Comparison of ENCODE assay signal across 24 cellular contexts in genomic region chr6:168281826-168282225, GRCh38. TPM values are rescaled to one million over a fixed set of nuclear protein-coding genes. Genes with fewer than 3 reads are reported as not detected.
"Had no signal": no experiment of that assay in that cellular context is flagged by ENCODE, and none has a peak within 500 bp of the region (broad histone marks: within the 10 kb centered on the region; RNA-seq: fewer than 3 reads in every experiment).

No MANE protein-coding gene starts in this region.

- H3K27me3 ChIP-seq: MG63 had no signal

- H3K9me3 ChIP-seq: MG63, SK-N-SH had no signal

- H3K4me3 ChIP-seq: MG63 had no signal

- DNase-seq: IMR-90, Karpas-422, KG1, MG63, NCI-H1092, NCI-H1105 treated with DMSO at 0.1 percent for 48 hours, NCI-H1417 treated with DMSO at 0.1 percent for 48 hours, NCI-H146, NCI-H1694 treated with DMSO at 0.1 percent for 48 hours, NCI-H1930, NCI-H2081, NCI-H2107, NCI-H226, NCI-H446, NCI-H510A, NCI-H524 treated with DMSO at 0.1 percent for 48 hours, NCI-H69, NCI-H774, SHP77, SK-N-SH had no signal

- ATAC-seq: HepG2 had no signal

- H3K36me3 ChIP-seq: MG63 had no signal

- H3K27ac ChIP-seq: RWPE1 had no signal

RNA-seq across cellular contexts. Expression of gene DACT2, which starts 37.8 kb away (rescaled TPM):
- total RNA-seq: HepG2, HT1080, IMR-90, SK-MEL-5 had no signal
